Comparison of ENCODE assay signal across 8 cellular contexts in the genomic region with DNA sequence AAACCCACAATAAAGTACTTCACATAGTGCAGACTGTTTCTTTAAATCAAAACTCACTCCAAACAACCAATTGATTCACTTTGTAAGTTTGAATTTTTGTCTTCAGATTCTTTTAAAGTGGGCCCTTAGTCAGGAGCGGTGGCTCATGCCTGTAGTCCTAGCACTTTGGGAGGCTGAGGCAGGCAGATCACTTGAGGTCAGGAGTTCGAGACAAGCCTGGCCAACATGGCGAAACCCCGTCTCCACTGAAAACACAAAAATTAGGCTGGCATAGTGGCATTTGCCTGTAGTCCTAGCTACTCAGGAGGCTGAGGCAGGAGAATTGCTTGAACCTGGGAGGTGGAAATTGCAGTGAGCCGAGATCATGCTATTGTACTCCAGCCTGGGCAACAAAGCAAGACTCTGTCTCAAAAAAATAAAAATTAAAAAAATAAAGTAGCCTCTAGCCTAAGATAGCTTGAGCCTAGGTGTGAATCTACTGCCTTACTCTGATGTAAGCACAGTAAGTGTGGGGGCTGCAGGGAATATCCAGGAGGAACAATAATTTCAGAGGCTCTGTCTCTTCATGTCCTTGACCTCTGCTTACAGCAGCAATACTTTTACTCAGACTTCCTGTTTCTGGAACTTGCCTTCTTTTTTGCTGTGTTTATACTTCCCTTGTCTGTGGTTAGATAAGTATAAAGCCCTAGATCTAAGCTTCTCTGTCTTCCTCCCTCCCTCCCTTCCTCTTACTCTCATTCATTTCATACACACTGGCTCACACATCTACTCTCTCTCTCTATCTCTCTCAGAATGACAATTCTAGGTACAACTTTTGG. TPM values are rescaled to one million over a fixed set of nuclear protein-coding genes. Genes with fewer than 3 reads are reported as not detected.
A peak's percentile ranks its signal among the peaks of the same experiment; 100 is the strongest.
DNase-seq lines count a peak whose midpoint lies in the region; ATAC-seq and TF ChIP-seq lines count a peak whose summit lies in the region.

A gene with protein sequence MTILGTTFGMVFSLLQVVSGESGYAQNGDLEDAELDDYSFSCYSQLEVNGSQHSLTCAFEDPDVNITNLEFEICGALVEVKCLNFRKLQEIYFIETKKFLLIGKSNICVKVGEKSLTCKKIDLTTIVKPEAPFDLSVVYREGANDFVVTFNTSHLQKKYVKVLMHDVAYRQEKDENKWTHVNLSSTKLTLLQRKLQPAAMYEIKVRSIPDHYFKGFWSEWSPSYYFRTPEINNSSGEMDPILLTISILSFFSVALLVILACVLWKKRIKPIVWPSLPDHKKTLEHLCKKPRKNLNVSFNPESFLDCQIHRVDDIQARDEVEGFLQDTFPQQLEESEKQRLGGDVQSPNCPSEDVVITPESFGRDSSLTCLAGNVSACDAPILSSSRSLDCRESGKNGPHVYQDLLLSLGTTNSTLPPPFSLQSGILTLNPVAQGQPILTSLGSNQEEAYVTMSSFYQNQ (plus strand): TSS at position 706 of the 818 bp plus-strand sequence. CDS start 87 bp downstream, at position 793.

- in situ Hi-C loops in GM13976 (cut with MboI; ENCODE audit: low sequenced_read_pairs, unreplicated experiment), result no loop called here

- H3K36me3 Mint-ChIP-seq in T-helper 17 cell (ENCODE audit: low read depth), result peaks cover 28% of the 10 kb centered on the region

- peak within 1 kb of the TSS; percentile 99 for H3K27ac Mint-ChIP-seq in T-helper 17 cell

- no peak for TF ChIP-seq CTCF in AG10803 (conservative IDR thresholded peaks at IDR 0.05; ENCODE audit: low read length)
- no peak for TF ChIP-seq CTCF in GM13976 (IDR thresholded peaks at IDR 0.05; ENCODE audit: borderline replicate concordance, control extremely low read depth, extremely low read depth, insufficient read depth, missing control alignments)

- ATAC-seq in HG02870 (IDR thresholded peaks at IDR 0.05; ENCODE audit: unreplicated experiment) (peak; percentile 52), T-helper 17 cell (peak; percentile 25), HG03135 (IDR thresholded peaks at IDR 0.05; ENCODE audit: unreplicated experiment) (no peak)

- DNase-seq in AG10803 (ENCODE audit: low read depth) (peak; percentile 34), T-helper 17 cell (no peak), iris pigment epithelial cell (ENCODE audit: low read depth) (peak; percentile 75), NCI-H524 treated with DMSO at 0.1 percent for 48 hours (lab: John Stamatoyannopoulos, UW) (no peak), NCI-H2107 (lab: John Stamatoyannopoulos, UW) (no peak), GM13976 (ENCODE audit: low spot score) (no peak)

- H3K4me3 ChIP-seq in AG10803 (ENCODE audit: low read length), result peak within 1 kb of the TSS; percentile 43

- peak within 1 kb of the TSS; percentile 98 for H3K4me3 Mint-ChIP-seq in T-helper 17 cell

- H3K4me1 Mint-ChIP-seq in T-helper 17 cell, result peaks cover 56% of the 10 kb centered on the region

- no peaks in the 10 kb centered on the region for H3K27me3 Mint-ChIP-seq in T-helper 17 cell

- peaks cover 5% of the 10 kb centered on the region for H3K9me3 ChIP-seq in T-helper 17 cell (ENCODE audit: control insufficient read depth, low read length, poor library complexity, severe bottlenecking)

RNA-seq across cellular contexts. Expression of the gene that starts here (rescaled TPM):
- total RNA-seq in T-helper 17 cell, result 1,000 to 10,000 TPM in 1 of 2 donors, 100 to 1,000 TPM in 1; 860 to 1,128 TPM

Comparison
In these comparisons a context has a peak if more than half of its experiments do, and no peak if none do; other contexts are left out.
1. DNase-seq: peak in AG10803 (single experiment) and iris pigment epithelial cell (single experiment); none in T-helper 17 cell (0 of 3), NCI-H524 treated with DMSO at 0.1 percent for 48 hours (single experiment), NCI-H2107 (single experiment) and GM13976 (single experiment).